29 cellular contexts compared by ENCODE assay signal in the genomic region with DNA sequence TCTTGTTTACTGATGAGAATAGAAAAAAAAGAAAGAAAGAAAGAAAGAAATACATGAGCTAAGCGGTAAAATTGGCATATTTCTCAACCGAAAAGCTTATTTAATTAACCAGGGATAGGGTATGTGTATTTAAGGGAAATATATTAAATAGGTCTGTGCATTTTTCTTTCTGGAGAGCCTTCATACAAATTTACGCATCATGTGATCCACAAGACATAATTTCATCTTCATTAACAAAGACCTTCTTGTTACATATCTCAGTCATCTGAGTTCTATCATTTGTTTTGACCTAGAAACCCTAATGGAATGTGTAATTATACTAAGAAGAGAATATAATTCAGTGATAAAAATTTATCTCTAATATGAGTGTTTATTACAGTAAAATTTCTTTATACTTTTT. TPM values are rescaled to one million over a fixed set of nuclear protein-coding genes. Genes with fewer than 3 reads are reported as not detected.
"Had no signal": no experiment of that assay in that cellular context is flagged by ENCODE, and none has a peak within 500 bp of the region (broad histone marks: within the 10 kb centered on the region; RNA-seq: fewer than 3 reads in every experiment).

No MANE protein-coding gene starts in this region.

- H3K4me1 Mint-ChIP-seq: nephron progenitor cell; neural crest cell; stimulated activated naive B cell treated with anti-CD40 and anti-IgM and Interleukin-4, amounts not matched to agents 10 μg/mL and 1 μg/mL and 100 μg/mL, for 72 hours had no signal

- ATAC-seq: natural killer cell treated with Interleukin-12 subunit alpha and Interleukin-12 subunit beta and Interleukin-15 and Interleukin-18, amount 100 ng/mL, for 72 hours; psoas muscle; right cardiac atrium; right lobe of liver; stimulated activated effector memory CD8-positive, alpha-beta T cell treated with anti-CD3 and anti-CD28 coated beads, Interleukin-12 subunit alpha, Interleukin-12 subunit beta, amount 100 ng/mL, for 72 hours; stimulated activated naive B cell treated with anti-CD40 and anti-IgM and Interleukin-4, amounts not matched to agents 10 μg/mL and 1 μg/mL and 100 μg/mL, for 72 hours had no signal

- H3K27me3 ChIP-seq: neutrophil, right lobe of liver, sigmoid colon, stomach, thyroid gland, tibial nerve, upper lobe of left lung, vagina had no signal

- H3K27ac ChIP-seq: neutrophil, parathyroid adenoma, psoas muscle, right lobe of liver, sigmoid colon, stomach, thoracic aorta, thyroid gland, tibial nerve, upper lobe of left lung, vagina had no signal

- H3K4me3 ChIP-seq: psoas muscle, right lobe of liver, sigmoid colon, stomach, thoracic aorta, thyroid gland, tibial nerve, upper lobe of left lung, vagina had no signal

- H3K4me3 Mint-ChIP-seq: natural killer cell treated with Interleukin-12 subunit alpha and Interleukin-12 subunit beta and Interleukin-15 and Interleukin-18, amount 100 ng/mL, for 72 hours; nephron progenitor cell; neural crest cell; stimulated activated effector memory CD8-positive, alpha-beta T cell treated with anti-CD3 and anti-CD28 coated beads, Interleukin-12 subunit alpha, Interleukin-12 subunit beta, amount 100 ng/mL, for 72 hours; stimulated activated naive B cell treated with anti-CD40 and anti-IgM and Interleukin-4, amounts not matched to agents 10 μg/mL and 1 μg/mL and 100 μg/mL, for 72 hours; stimulated activated naive CD8-positive, alpha-beta T cell treated with anti-CD3 and anti-CD28 coated beads, Interleukin-15, Interleukin-2, amounts not matched to agents 100 ng/mL and 50 ng/mL, for 24 hours had no signal

- H3K9me3 ChIP-seq: neutrophil, psoas muscle, right lobe of liver, sigmoid colon, stomach, thoracic aorta, thyroid gland, tibial nerve, upper lobe of left lung, vagina had no signal

- H3K27me3 Mint-ChIP-seq: natural killer cell treated with Interleukin-12 subunit alpha and Interleukin-12 subunit beta and Interleukin-15 and Interleukin-18, amount 100 ng/mL, for 72 hours; progenitor cell of endocrine pancreas; stimulated activated naive B cell treated with anti-CD40 and anti-IgM and Interleukin-4, amounts not matched to agents 10 μg/mL and 1 μg/mL and 100 μg/mL, for 72 hours; stimulated activated naive CD8-positive, alpha-beta T cell treated with anti-CD3 and anti-CD28 coated beads, Interleukin-15, Interleukin-2, amounts not matched to agents 100 ng/mL and 50 ng/mL, for 24 hours had no signal

- H3K27ac Mint-ChIP-seq: natural killer cell treated with Interleukin-12 subunit alpha and Interleukin-12 subunit beta and Interleukin-15 and Interleukin-18, amount 100 ng/mL, for 72 hours; nephron progenitor cell; progenitor cell of endocrine pancreas; stimulated activated effector memory CD8-positive, alpha-beta T cell treated with anti-CD3 and anti-CD28 coated beads, Interleukin-12 subunit alpha, Interleukin-12 subunit beta, amount 100 ng/mL, for 72 hours; stimulated activated naive B cell treated with anti-CD40 and anti-IgM and Interleukin-4, amounts not matched to agents 10 μg/mL and 1 μg/mL and 100 μg/mL, for 72 hours; stimulated activated naive CD8-positive, alpha-beta T cell treated with anti-CD3 and anti-CD28 coated beads, Interleukin-15, Interleukin-2, amounts not matched to agents 100 ng/mL and 50 ng/mL, for 24 hours had no signal

- H3K36me3 ChIP-seq: neutrophil, sigmoid colon, thoracic aorta, upper lobe of left lung, vagina had no signal

- H3K4me1 ChIP-seq: parathyroid adenoma, psoas muscle, right lobe of liver, sigmoid colon, stomach, thyroid gland, tibial nerve, upper lobe of left lung, vagina had no signal

- FAIRE-seq: urothelium cell line had no signal

- DNase-seq: nephron progenitor cell; nucleus accumbens; posterior cingulate gyrus; psoas muscle; right cardiac atrium; right lobe of liver; sigmoid colon; small intestine; stimulated activated CD4-positive, alpha-beta T cell treated with anti-CD3 and anti-CD28 coated beads, Interleukin-15, amount 100 ng/mL, for 24 hours; stimulated activated CD4-positive, alpha-beta T cell treated with anti-CD3 and anti-CD28 coated beads, Interleukin-2, amount 100 ng/mL, for 24 hours; stimulated activated CD4-positive, alpha-beta T cell treated with anti-CD3 and anti-CD28 coated beads, Interleukin-2, amount 100 ng/mL, for 48 hours; stimulated activated CD4-positive, alpha-beta T cell treated with anti-CD3 and anti-CD28 coated beads, Interleukin-4, amount 100 ng/mL, for 24 hours; stimulated activated naive B cell treated with anti-CD40 and anti-IgM and Interleukin-4, amounts not matched to agents 10 μg/mL and 1 μg/mL and 100 μg/mL, for 72 hours; stimulated activated naive CD4-positive, alpha-beta T cell treated with Interleukin-2 at 50 U/mL for 16 hours; stomach; thyroid gland; trophoblast cell; upper lobe of left lung had no signal

- H3K36me3 Mint-ChIP-seq: natural killer cell treated with Interleukin-12 subunit alpha and Interleukin-12 subunit beta and Interleukin-15 and Interleukin-18, amount 100 ng/mL, for 72 hours; stimulated activated effector memory CD8-positive, alpha-beta T cell treated with anti-CD3 and anti-CD28 coated beads, Interleukin-12 subunit alpha, Interleukin-12 subunit beta, amount 100 ng/mL, for 72 hours; stimulated activated naive B cell treated with anti-CD40 and anti-IgM and Interleukin-4, amounts not matched to agents 10 μg/mL and 1 μg/mL and 100 μg/mL, for 72 hours had no signal

RNA-seq across cellular contexts. Expression of a gene that starts 37.2 kb away (rescaled TPM):
- total RNA-seq: neural crest cell, progenitor cell of endocrine pancreas had no signal
